ENCODE assay signal across 10 cellular contexts in the genomic region with DNA sequence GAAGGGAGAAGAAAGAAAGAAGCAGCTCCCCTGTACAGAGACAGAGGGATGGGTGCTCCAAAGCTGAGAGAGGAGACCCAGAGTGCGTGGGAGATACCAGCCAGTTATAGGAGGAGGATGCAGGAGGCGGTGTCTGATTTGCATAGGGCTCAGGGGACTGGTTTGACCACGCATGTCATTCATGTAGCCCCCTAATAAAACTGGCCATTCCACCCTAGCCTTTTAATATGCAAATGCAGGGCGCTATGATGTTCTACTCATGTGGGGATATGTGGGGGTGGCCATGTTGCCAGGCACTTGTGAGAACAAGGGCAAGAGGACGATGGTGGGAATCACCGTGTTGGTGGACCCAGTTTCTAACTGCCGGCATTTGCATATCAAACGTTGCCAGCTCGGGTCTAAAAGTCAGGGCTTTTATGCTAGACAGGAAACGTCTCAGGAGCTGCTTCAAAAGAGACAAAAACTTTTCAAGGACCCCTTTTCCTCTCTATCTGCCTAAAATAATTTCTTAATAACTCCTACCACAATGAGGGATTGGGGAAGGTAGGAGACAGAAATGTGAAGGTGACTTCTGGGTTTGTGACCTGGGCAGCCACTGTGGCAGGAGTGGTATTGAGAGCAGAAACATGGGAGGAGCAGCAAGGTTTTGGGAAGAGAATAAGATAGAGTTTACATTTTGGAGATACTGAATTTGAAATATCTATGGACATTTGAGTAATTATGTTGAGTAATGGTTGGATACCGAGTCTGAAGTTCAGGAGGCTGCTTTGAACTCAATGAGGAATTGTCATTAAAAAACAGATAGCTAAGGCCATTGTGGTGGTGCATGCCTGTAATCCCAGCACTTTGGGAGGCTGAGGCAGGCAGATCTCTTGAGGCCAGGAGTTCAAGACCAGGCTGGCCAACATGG. TPM values are rescaled to one million over a fixed set of nuclear protein-coding genes. Genes with fewer than 3 reads are reported as not detected.
DNase-seq lines count a peak whose midpoint lies in the region; ATAC-seq, FAIRE-seq and TF ChIP-seq lines count a peak whose summit lies in the region.
"Had no signal": no experiment of that assay in that cellular context is flagged by ENCODE, and none has a peak within 500 bp of the region (broad histone marks: within the 10 kb centered on the region; RNA-seq: fewer than 3 reads in every experiment).

No MANE protein-coding gene starts in this region.

- no peak for TF ChIP-seq RAD21 in H1 (IDR thresholded peaks at IDR 0.05 in 1 of 2, conservative IDR thresholded peaks at IDR 0.05 in 1 of 2; ENCODE audit: low read depth in 2 of 2, low read length in 2 of 2)

- no peak overlapping the region for H2BK15ac ChIP-seq in H1 (ENCODE audit: low read length)

- no peak overlapping the region for H2AK5ac ChIP-seq in H1 (ENCODE audit: low read depth, low read length)

- no peak overlapping the region for H3K4ac ChIP-seq in H1 (replicated peaks; ENCODE audit: insufficient read length, low read depth, low read length)

- H2BK20ac ChIP-seq in H1 (ENCODE audit: low read length): no peak overlapping the region

- H3K27ac ChIP-seq in H1 (ENCODE audit: low read depth, low read length): 0 out of 2 replicates have a peak overlapping the region, but pooled peaks have one; percentile 33
- H3K27ac ChIP-seq in smooth muscle cell (ENCODE audit: low read depth): no peak overlapping the region

- peak overlapping the region; percentile 89 for H4K91ac ChIP-seq in H1 (replicated peaks; ENCODE audit: insufficient read length, low read length)

- no peak for TF ChIP-seq EP300 in H1 (IDR thresholded peaks at IDR 0.05; ENCODE audit: borderline replicate concordance in 1 of 2, low read depth in 2 of 2, low read length in 2 of 2)

- H3K79me2 ChIP-seq in H1 (ENCODE audit: control insufficient read depth in 1 of 2, insufficient read depth in 2 of 2, low read length in 2 of 2) (peaks cover 7 to 27% of the 10 kb centered on the region in 2 experiments), smooth muscle cell (ENCODE audit: low read depth) (peaks cover 19% of the 10 kb centered on the region)

- H2AFZ ChIP-seq in H1 (ENCODE audit: low read length): peak overlapping the region; percentile 17; the same call in 1 of the 2 replicates
- peak overlapping the region; percentile 15 for H2AFZ ChIP-seq in smooth muscle cell (ENCODE audit: low read depth)

- H3K56ac ChIP-seq in H1 (replicated peaks; ENCODE audit: insufficient read length, low read depth, low read length): peak overlapping the region; percentile 42

- H2BK5ac ChIP-seq in H1 (ENCODE audit: low read depth, low read length): 0 out of 2 replicates have a peak overlapping the region, but pooled peaks have one; percentile 37

- H2BK12ac ChIP-seq in H1 (ENCODE audit: low read depth, low read length): 0 out of 2 replicates have a peak overlapping the region, but pooled peaks have one; percentile 46

- peak; percentile 55 for FAIRE-seq in H1 (lab: Jason Lieb, UNC)

- intact Hi-C loops in mucosa of descending colon (cut with DNase I, micrococcal nuclease): no loop called here

- no peak overlapping the region for H3K23ac ChIP-seq in H1 (ENCODE audit: insufficient read length)

- no peaks in the 10 kb centered on the region for H3K9me3 ChIP-seq in H1 (ENCODE audit: insufficient read depth in 2 of 2, low read depth in 1 of 2, low read length in 1 of 2)
- no peaks in the 10 kb centered on the region for H3K9me3 ChIP-seq in smooth muscle cell (replicated peaks; ENCODE audit: low read depth)
- no peaks in the 10 kb centered on the region for H3K9me3 ChIP-seq in mucosa of descending colon

- TF ChIP-seq POLR2A in H1 (IDR thresholded peaks at IDR 0.05; ENCODE audit: control extremely low read depth in 1 of 2, low read depth in 2 of 2, low read length in 2 of 2): 0 out of 3 replicates have a peak, but pooled peaks of 1 of the 2 experiments have one; percentile 32

- H2BK120ac ChIP-seq in H1 (replicated peaks; ENCODE audit: low read depth, low read length): no peak overlapping the region

- no peak overlapping the region for H4K8ac ChIP-seq in H1 (ENCODE audit: extremely low read depth, insufficient read depth, low read length)

- H3K4me1 ChIP-seq in H1 (replicated peaks in 1 of 4; ENCODE audit: control insufficient read depth in 3 of 4, insufficient read depth in 4 of 4, low read length in 3 of 4): peaks cover 4 to 7% (median 6%) of the 10 kb centered on the region in 4 experiments; a peak in 6 of 7 replicates
- peaks cover 6% of the 10 kb centered on the region for H3K4me1 ChIP-seq in smooth muscle cell (ENCODE audit: low read depth)
- H3K4me1 ChIP-seq in mucosa of descending colon (ENCODE audit: low read depth): peaks cover 11% of the 10 kb centered on the region

- DNase-seq in activated CD4-positive, alpha-beta T cell treated with anti-CD3 and anti-CD28 coated beads, Interleukin-2, amount 50 U/mL, for 48 hours: peak; percentile 21 to 31
- no peak for DNase-seq in activated CD4-positive, alpha-beta T cell treated with anti-CD3 and anti-CD28 coated beads for 4 hours
- peak; percentile 44 for DNase-seq in NCI-H2227 (lab: John Stamatoyannopoulos, UW; ENCODE audit: unreplicated experiment)
- peak in 1 of 2 experiments; percentile 59 for DNase-seq in H1 (ENCODE audit: low read depth in 1 of 2, low spot score in 2 of 2)
- DNase-seq in smooth muscle cell (lab: John Stamatoyannopoulos, UW; ENCODE audit: unreplicated experiment): no peak
- DNase-seq in dedifferentiated amniotic fluid mesenchymal stem cell (ENCODE audit: extremely low spot score): no peak
- no peak for DNase-seq in DMS53 treated with DMSO at 0.1 percent for 48 hours (lab: John Stamatoyannopoulos, UW; ENCODE audit: unreplicated experiment)
- no peak for DNase-seq in mucosa of descending colon
- DNase-seq: ACHN, glutamatergic neuron had no signal

- TF ChIP-seq CTCF in H1 (IDR thresholded peaks at IDR 0.05; ENCODE audit: control extremely low read depth in 1 of 3, insufficient read depth in 1 of 3, low read depth in 1 of 3, low read length in 3 of 3) (no peak), smooth muscle cell (IDR thresholded peaks at IDR 0.05; ENCODE audit: borderline replicate concordance, insufficient read depth, poor library complexity, severe bottlenecking) (no peak), mucosa of descending colon (IDR thresholded peaks at IDR 0.05) (no peak)

- no peak overlapping the region for H4K5ac ChIP-seq in H1 (ENCODE audit: insufficient read length, low read depth, low read length)

- peaks cover 5% of the 10 kb centered on the region for H3K79me1 ChIP-seq in H1 (ENCODE audit: low read depth, low read length)

- H3K36me3 ChIP-seq in H1 (ENCODE audit: control insufficient read depth in 2 of 4, insufficient read depth in 4 of 4, low read length in 3 of 4) (no peaks in the 10 kb centered on the region), smooth muscle cell (ENCODE audit: low read depth) (no peaks in the 10 kb centered on the region), mucosa of descending colon (ENCODE audit: low read depth) (no peaks in the 10 kb centered on the region)

- peak overlapping the region in 1 of 4 experiments; percentile 32; a peak in 1 of 8 replicates for H3K4me3 ChIP-seq in H1 (ENCODE audit: extremely low read depth in 1 of 4, insufficient read depth in 2 of 4, low read depth in 3 of 4, low read length in 4 of 4)
- H3K4me3 ChIP-seq in smooth muscle cell: no peak overlapping the region
- H3K4me3 ChIP-seq in mucosa of descending colon: no peak overlapping the region

- H3K14ac ChIP-seq in H1 (ENCODE audit: insufficient read length): no peak overlapping the region

- H3K27me3 ChIP-seq in H1 (replicated peaks in 1 of 4; ENCODE audit: control insufficient read depth in 3 of 4, extremely low read depth in 1 of 4, insufficient read depth in 3 of 4, low read length in 3 of 4): no peaks in the 10 kb centered on the region
- H3K27me3 ChIP-seq in smooth muscle cell (ENCODE audit: low read depth): no peaks in the 10 kb centered on the region

- H3K4me2 ChIP-seq in H1 (ENCODE audit: insufficient read depth in 1 of 2, low read depth in 2 of 2, low read length in 2 of 2) (peak overlapping the region; percentile 56 to 60), smooth muscle cell (no peak overlapping the region)

- H4K20me1 ChIP-seq in H1 (replicated peaks in 1 of 2; ENCODE audit: control insufficient read depth in 1 of 2, insufficient read depth in 2 of 2, low read length in 2 of 2): peaks cover 2% of the 10 kb centered on the region in 2 experiments
- H4K20me1 ChIP-seq in smooth muscle cell (ENCODE audit: low read depth): peaks cover 6% of the 10 kb centered on the region

- H3F3A ChIP-seq in smooth muscle cell (ENCODE audit: low read depth): peaks cover 6% of the 10 kb centered on the region

- POLR2A ChIA-PET in H1 (lab: Charles Lee; ENCODE audit: partially characterized antibody): interaction anchor here (0.6 to 4.5 kb wide), 5 partner anchors 8 to 69 kb away, joined by 3 to 66 read pairs (median 3); a partner anchor contains a TSS

- peak overlapping the region; percentile 78 for H3K18ac ChIP-seq in H1 (ENCODE audit: extremely low read depth, low read length)

- no peak for ATAC-seq in mucosa of descending colon

- CTCF ChIA-PET in H1 (lab: Charles Lee; ENCODE audit: partially characterized antibody): interaction anchor here (2.6 to 4.5 kb wide), 2 partner anchors 12 to 16 kb away, joined by 8 to 45 read pairs; a partner anchor contains a TSS

- H3K23me2 ChIP-seq in H1 (ENCODE audit: low read depth, low read length): peaks cover 8% of the 10 kb centered on the region

- 34% methylated on average over 11 of the region's 11 CpGs; no CpG with 5 or more reads in 1 of the 2 experiments for WGBS in H1 (ENCODE audit: extremely low coverage in 1 of 2, insufficient coverage in 1 of 2, insufficient read length in 1 of 2, insufficient replicate concordance in 2 of 2, low coverage in 1 of 2, low lambda C conversion rate in 2 of 2, missing lambda C conversion rate in 1 of 2), 2 experiments
- 21% methylated on average over 11 of the region's 11 CpGs for WGBS in smooth muscle cell (ENCODE audit: low lambda C conversion rate)

- H3K9ac ChIP-seq in H1 (replicated peaks in 1 of 4; ENCODE audit: extremely low read depth in 1 of 4, low read depth in 3 of 4, low read length in 3 of 4) (no peak overlapping the region; a peak in 1 of 7 replicates), smooth muscle cell (ENCODE audit: low read depth) (no peak overlapping the region)

RNA-seq across cellular contexts. Expression of a gene that starts 2.2 kb away (rescaled TPM):
- total RNA-seq in H1 (2021; fragmentation: NEBNext Ultra II Directional; extraction: Animal tissue kit (Norgen Biotek cat#: 25700)): 31.7 and 37.2 TPM in 2 replicates
- polyA plus RNA-seq in H1 (2011; rRNA removed) (4.1 and 8.8 TPM in 2 replicates), smooth muscle cell (10.0 and 21.4 TPM in 2 replicates)
- 15.8 TPM for polyA plus RNA-seq in H1 (2011; cell fraction: cytosol; rRNA removed)
- polyA plus RNA-seq in H1 (2011; cell fraction: nucleus; rRNA removed): 8.5 TPM
- polyA plus RNA-seq in H1 (2012, experiment 1 of 2): 28.9 to 51.8 TPM (median 34.5 TPM) in 4 replicates
- polyA plus RNA-seq in H1 (2012, experiment 2 of 2): 3.5 TPM
- polyA plus RNA-seq in H1 (2013, experiment 1 of 2): 16.3 TPM
- polyA plus RNA-seq in H1 (2013, experiment 2 of 2): 15.7 TPM
- 14.6 and 19.1 TPM in 2 replicates for polyA minus RNA-seq in H1 (2011; rRNA and poly(A)+ RNA removed)
- 11.7 TPM for polyA minus RNA-seq in H1 (2011; cell fraction: cytosol; rRNA and poly(A)+ RNA removed)
- polyA minus RNA-seq in H1 (2011; cell fraction: nucleus; rRNA and poly(A)+ RNA removed): 26.7 TPM
- total RNA-seq in smooth muscle cell (21.7 and 52.3 TPM in 2 replicates), mucosa of descending colon (10 to 100 TPM; 23.4 to 53.0 (median 29.2) TPM)

RNA-seq across cellular contexts. Expression of a gene that starts 12.9 kb away (rescaled TPM):
- total RNA-seq in H1 (2021; fragmentation: NEBNext Ultra II Directional; extraction: Animal tissue kit (Norgen Biotek cat#: 25700)): 124 and 127 TPM in 2 replicates
- polyA plus RNA-seq in H1 (2011; rRNA removed) (190 and 271 TPM in 2 replicates), smooth muscle cell (188 and 219 TPM in 2 replicates)
- polyA plus RNA-seq in H1 (2011; cell fraction: cytosol; rRNA removed): 358 TPM
- polyA plus RNA-seq in H1 (2011; cell fraction: nucleus; rRNA removed): 91.3 TPM
- 284 to 486 TPM (median 385 TPM) in 4 replicates for polyA plus RNA-seq in H1 (2012, experiment 1 of 2)
- 579 TPM for polyA plus RNA-seq in H1 (2012, experiment 2 of 2)
- 707 TPM for polyA plus RNA-seq in H1 (2013, experiment 1 of 2)
- polyA plus RNA-seq in H1 (2013, experiment 2 of 2): 742 TPM
- 25.4 and 41.2 TPM in 2 replicates for polyA minus RNA-seq in H1 (2011; rRNA and poly(A)+ RNA removed)
- polyA minus RNA-seq in H1 (2011; cell fraction: cytosol; rRNA and poly(A)+ RNA removed): 29.3 TPM
- polyA minus RNA-seq in H1 (2011; cell fraction: nucleus; rRNA and poly(A)+ RNA removed): 34.5 TPM
- total RNA-seq in smooth muscle cell (369 and 467 TPM in 2 replicates), mucosa of descending colon (100 to 1,000 TPM; 138 to 170 (median 142) TPM)

RNA-seq across cellular contexts. Expression of a gene that starts 13.2 kb away (rescaled TPM):
- total RNA-seq in H1 (2021; fragmentation: NEBNext Ultra II Directional; extraction: Animal tissue kit (Norgen Biotek cat#: 25700)): 130 and 141 TPM in 2 replicates
- 10.0 and 11.3 TPM in 2 replicates for polyA plus RNA-seq in H1 (2011; rRNA removed)
- polyA plus RNA-seq in H1 (2011; cell fraction: cytosol; rRNA removed): 27.3 TPM
- 7.5 TPM for polyA plus RNA-seq in H1 (2011; cell fraction: nucleus; rRNA removed)
- 53.9 to 104 TPM (median 59.4 TPM) in 4 replicates for polyA plus RNA-seq in H1 (2012, experiment 1 of 2)
- polyA plus RNA-seq in H1 (2012, experiment 2 of 2): 3.1 TPM
- polyA plus RNA-seq in H1 (2013, experiment 1 of 2): 32.7 TPM
- polyA plus RNA-seq in H1 (2013, experiment 2 of 2): 33.9 TPM
- 41.5 and 63.4 TPM in 2 replicates for polyA minus RNA-seq in H1 (2011; rRNA and poly(A)+ RNA removed)
- 41.7 TPM for polyA minus RNA-seq in H1 (2011; cell fraction: cytosol; rRNA and poly(A)+ RNA removed)
- polyA minus RNA-seq in H1 (2011; cell fraction: nucleus; rRNA and poly(A)+ RNA removed): 37.2 TPM
- total RNA-seq in smooth muscle cell: 53.7 and 64.3 TPM in 2 replicates
- 29.2 and 33.2 TPM in 2 replicates for polyA plus RNA-seq in smooth muscle cell
- total RNA-seq in mucosa of descending colon: 10 to 100 TPM; 33.4 to 57.5 (median 47.0) TPM

Comparison
In these comparisons a context has a peak if more than half of its experiments do, and no peak if none do; other contexts are left out.
1. DNase-seq: peak in activated CD4-positive, alpha-beta T cell treated with anti-CD3 and anti-CD28 coated beads, Interleukin-2, amount 50 U/mL, for 48 hours (2 of 2) and NCI-H2227 (single experiment); none in activated CD4-positive, alpha-beta T cell treated with anti-CD3 and anti-CD28 coated beads for 4 hours (0 of 2), smooth muscle cell (single experiment), dedifferentiated amniotic fluid mesenchymal stem cell (single experiment), DMS53 treated with DMSO at 0.1 percent for 48 hours (single experiment) and mucosa of descending colon (0 of 3).